ENCODE assay signal across 15 cellular contexts in genomic region chr3:148214695-148215094, GRCh38.
DNase-seq lines count a peak whose midpoint lies in the region; ATAC-seq and TF ChIP-seq lines count a peak whose summit lies in the region.
"Had no signal": no experiment of that assay in that cellular context is flagged by ENCODE, and none has a peak within 500 bp of the region (broad histone marks: within the 10 kb centered on the region; RNA-seq: fewer than 3 reads in every experiment).

No MANE protein-coding gene starts in this region.

- H3K4me3 ChIP-seq in RWPE2 (ENCODE audit: severe bottlenecking) (no peak overlapping the region), mesendoderm (ENCODE audit: low read length) (no peak overlapping the region)
- H3K4me3 ChIP-seq: HAP-1 had no signal

- no peak overlapping the region for H4K8ac ChIP-seq in mesendoderm (ENCODE audit: low read depth, low read length)

- WGBS in mesendoderm (ENCODE audit: extremely low coverage, insufficient coverage, low lambda C conversion rate), result no CpG with 5 or more reads among the region's 3 CpGs

- no peaks in the 10 kb centered on the region for H3K36me3 ChIP-seq in RWPE2 (ENCODE audit: low read depth)
- H3K36me3 ChIP-seq in mesendoderm (ENCODE audit: control insufficient read depth, insufficient read depth, low read length), result no peaks in the 10 kb centered on the region
- H3K36me3 ChIP-seq: HAP-1 had no signal

- H3K9ac ChIP-seq in mesendoderm (ENCODE audit: low read length), result no peak overlapping the region

- H3K27me3 ChIP-seq in RWPE2 (ENCODE audit: insufficient read depth, poor library complexity, severe bottlenecking) (no peaks in the 10 kb centered on the region), mesendoderm (ENCODE audit: insufficient read depth, low read length, poor library complexity) (no peaks in the 10 kb centered on the region)

- no peak overlapping the region for H2AK5ac ChIP-seq in mesendoderm (ENCODE audit: low read length)

- H3K27ac ChIP-seq in RWPE2 (ENCODE audit: poor library complexity, severe bottlenecking) (peak overlapping the region; percentile 2), mesendoderm (ENCODE audit: low read depth, low read length) (no peak overlapping the region)
- H3K27ac ChIP-seq: C4-2B had no signal

- no peaks in the 10 kb centered on the region for H3K79me1 ChIP-seq in mesendoderm (ENCODE audit: low read length)

- DNase-seq in EL, result peak; percentile 54
- DNase-seq in HCEC 1CT, result peak; percentile 26
- no peak for DNase-seq in RWPE2 (ENCODE audit: low spot score)
- DNase-seq in renal cortical epithelial cell (ENCODE audit: low read depth), result peak; percentile 2
- no peak for DNase-seq in mesendoderm
- no peak for DNase-seq in COLO668 (lab: John Stamatoyannopoulos, UW; ENCODE audit: unreplicated experiment)
- DNase-seq: AML-193; CD4-positive, alpha-beta T cell; DMS153; DMS79; KG1 had no signal

- no peak overlapping the region for H3K23ac ChIP-seq in mesendoderm (ENCODE audit: low read length)

- TF ChIP-seq CTCF in RWPE2 (IDR thresholded peaks at IDR 0.05; ENCODE audit: poor library complexity, severe bottlenecking), result no peak

- no peak overlapping the region for H2BK5ac ChIP-seq in mesendoderm (ENCODE audit: low read length)

- peak; percentile 58; the same call in 2 of the 3 replicates for ATAC-seq in RWPE2 (ENCODE audit: low read depth)
- ATAC-seq in SK-N-SH treated with all-trans-retinoic acid at 6 μM for 48 hours, result no peak
- no peak for ATAC-seq in GM18867 (IDR thresholded peaks at IDR 0.05; ENCODE audit: unreplicated experiment)

- H3K4ac ChIP-seq in mesendoderm (ENCODE audit: low read depth, low read length), result no peak overlapping the region

- no peak overlapping the region for H3K18ac ChIP-seq in mesendoderm (ENCODE audit: low read length)

- H3K4me2 ChIP-seq in mesendoderm (ENCODE audit: low read length), result no peak overlapping the region

- H2BK120ac ChIP-seq in mesendoderm (ENCODE audit: low read depth, low read length), result no peak overlapping the region

- H3K4me1 ChIP-seq in RWPE2 (ENCODE audit: insufficient read depth, poor library complexity, severe bottlenecking) (peaks cover 16% of the 10 kb centered on the region), mesendoderm (ENCODE audit: control insufficient read depth, low read depth, low read length) (no peaks in the 10 kb centered on the region)
- H3K4me1 ChIP-seq: HAP-1 had no signal

- no peak overlapping the region for H3K56ac ChIP-seq in mesendoderm (ENCODE audit: low read length)

- H2BK15ac ChIP-seq in mesendoderm (replicated peaks; ENCODE audit: low read depth), result no peak overlapping the region

- H4K5ac ChIP-seq in mesendoderm (ENCODE audit: low read length), result no peak overlapping the region

- H3K79me2 ChIP-seq in mesendoderm (ENCODE audit: control insufficient read depth, insufficient read depth, low read length), result no peaks in the 10 kb centered on the region

- no peaks in the 10 kb centered on the region for H3K9me3 ChIP-seq in RWPE2 (ENCODE audit: severe bottlenecking)
- H3K9me3 ChIP-seq: HAP-1 had no signal

TF ChIP-seq in SK-N-SH treated with all-trans-retinoic acid at 6 μM for 48 hours, 23 proteins besides CTCF, POLR2A, EP300 and RAD21:
- TF ChIP-seq OSR1 (CRISPR knock-in tag; IDR thresholded peaks at IDR 0.05), result no peak
- no peak for TF ChIP-seq BACH2 (CRISPR knock-in tag; IDR thresholded peaks at IDR 0.05; ENCODE audit: borderline replicate concordance)
- TF ChIP-seq ARNTL (CRISPR knock-in tag; IDR thresholded peaks at IDR 0.05; ENCODE audit: borderline replicate concordance, low read depth), result no peak
- TF ChIP-seq ZFP30 (CRISPR knock-in tag; IDR thresholded peaks at IDR 0.05), result no peak
- TF ChIP-seq ZFP3 (CRISPR knock-in tag; IDR thresholded peaks at IDR 0.05), result no peak
- no peak for TF ChIP-seq SNAI2 (CRISPR knock-in tag; IDR thresholded peaks at IDR 0.05)
- no peak for TF ChIP-seq ESRRG (CRISPR knock-in tag; IDR thresholded peaks at IDR 0.05)
- TF ChIP-seq TSHZ2 (CRISPR knock-in tag; IDR thresholded peaks at IDR 0.05), result no peak
- TF ChIP-seq CREB5 (CRISPR knock-in tag; IDR thresholded peaks at IDR 0.05; ENCODE audit: low read depth), result no peak
- no peak for TF ChIP-seq ZC3H10 (CRISPR knock-in tag; IDR thresholded peaks at IDR 0.05)

Comparison
In these comparisons a context has a peak if more than half of its experiments do, and no peak if none do; other contexts are left out.
1. DNase-seq: peak in EL (single experiment), HCEC 1CT (single experiment) and renal cortical epithelial cell (single experiment); none in RWPE2 (single experiment), mesendoderm (single experiment) and COLO668 (single experiment).